1 cellular context compared by ENCODE assay signal in the genomic region with DNA sequence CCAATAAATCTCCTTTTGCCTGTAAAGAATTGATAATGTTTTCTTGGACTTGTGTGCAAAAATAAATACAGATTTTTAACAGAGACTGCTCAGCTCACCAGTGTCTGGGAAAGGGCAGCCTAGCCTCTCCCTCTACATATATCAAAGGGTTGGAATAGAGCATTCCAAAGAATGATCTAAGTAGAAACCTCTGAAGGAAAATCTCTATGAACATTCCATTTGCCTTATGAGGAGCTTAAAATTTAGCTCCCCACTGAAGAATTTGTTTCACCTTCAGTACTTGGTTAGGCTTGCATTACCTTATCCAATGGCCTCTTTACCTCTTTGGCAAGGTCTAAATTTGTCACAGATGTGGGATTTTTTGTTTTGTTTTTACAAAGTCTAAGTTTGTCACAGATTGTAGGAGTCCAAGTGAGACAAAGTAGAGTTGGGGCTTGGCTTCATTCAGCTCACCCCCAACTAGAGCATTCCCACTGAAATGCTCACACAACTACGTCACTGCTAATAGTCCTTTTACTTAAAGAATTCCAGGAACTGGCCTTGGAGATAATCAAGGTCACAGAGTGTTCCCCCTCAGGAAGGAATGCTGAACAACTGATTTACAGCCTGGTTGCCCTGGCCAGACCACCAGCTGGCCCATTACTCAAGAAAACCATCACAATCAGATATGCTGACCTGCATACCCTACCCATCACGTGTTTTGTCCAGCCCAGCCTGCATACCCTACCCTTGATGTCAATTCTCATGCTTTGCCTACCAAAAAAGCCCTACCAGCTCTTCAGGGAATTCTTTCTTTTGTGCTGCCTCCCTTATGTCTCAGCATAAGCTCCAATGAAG.
TF ChIP-seq lines count a peak whose summit lies in the region.

No MANE protein-coding gene starts in this region.

TF ChIP-seq in K562, 482 proteins besides CTCF, POLR2A, EP300 and RAD21 (continued from another document):
- peak in 1 of 3 experiments; percentile 30; a peak in 1 of 6 replicates for TF ChIP-seq ZBTB11 (CRISPR knock-in tag; IDR thresholded peaks at IDR 0.05)
- TF ChIP-seq SMARCA5 (IDR thresholded peaks at IDR 0.05), result no peak
- TF ChIP-seq NELFE (IDR thresholded peaks at IDR 0.05; ENCODE audit: insufficient read depth, insufficient read length), result no peak
- no peak for TF ChIP-seq GTF3C2 (IDR thresholded peaks at IDR 0.05; ENCODE audit: borderline replicate concordance, extremely low read depth, insufficient read length)
- TF ChIP-seq MCM3 (IDR thresholded peaks at IDR 0.05), result no peak
